In genomic region chr1:1431006-1431844, GRCh38 we compare ENCODE assay signal across 1 cellular context.
TF ChIP-seq lines count a peak whose summit lies in the region.

No MANE protein-coding gene starts in this region.

TF ChIP-seq in HepG2, 621 proteins besides CTCF, POLR2A, EP300 and RAD21 (continued from another document and continues in another):
- TF ChIP-seq ZNF646 (CRISPR knock-in tag; IDR thresholded peaks at IDR 0.05): peak; percentile 80; the same call in 1 of the 2 replicates
- no peak for TF ChIP-seq LCORL (IDR thresholded peaks at IDR 0.05)
- TF ChIP-seq LCORL (CRISPR knock-in tag; IDR thresholded peaks at IDR 0.05): no peak
- peak; percentile 22 for TF ChIP-seq ZNF781 (CRISPR knock-in tag; IDR thresholded peaks at IDR 0.05; ENCODE audit: borderline replicate concordance, not compliant biosample characterization)
- TF ChIP-seq NPAS2 (CRISPR knock-in tag; IDR thresholded peaks at IDR 0.05; ENCODE audit: borderline replicate concordance): no peak
- no peak for TF ChIP-seq FOXC1 (CRISPR knock-in tag; IDR thresholded peaks at IDR 0.05; ENCODE audit: borderline replicate concordance)
- TF ChIP-seq HES4 (CRISPR knock-in tag; IDR thresholded peaks at IDR 0.05; ENCODE audit: borderline replicate concordance): no peak
- no peak for TF ChIP-seq SAP130 (CRISPR knock-in tag; IDR thresholded peaks at IDR 0.05; ENCODE audit: low read depth)
- peak; percentile 90 for TF ChIP-seq PATZ1 (CRISPR knock-in tag; IDR thresholded peaks at IDR 0.05)
- no peak for TF ChIP-seq CERS6 (CRISPR knock-in tag; IDR thresholded peaks at IDR 0.05)
- no peak for TF ChIP-seq RBFOX2 (IDR thresholded peaks at IDR 0.05; ENCODE audit: low read depth, low read length)
- TF ChIP-seq NKX3-1 (CRISPR knock-in tag; IDR thresholded peaks at IDR 0.05): no peak
- no peak for TF ChIP-seq HNRNPUL1 (IDR thresholded peaks at IDR 0.05; ENCODE audit: low read depth, low read length)
- no peak; the same call in 1 of the 2 replicates for TF ChIP-seq IRF9 (CRISPR knock-in tag; IDR thresholded peaks at IDR 0.05; ENCODE audit: borderline replicate concordance)
- TF ChIP-seq ZNF446 (CRISPR knock-in tag; IDR thresholded peaks at IDR 0.05): no peak; the same call in 1 of the 2 replicates
- TF ChIP-seq HOMEZ (CRISPR knock-in tag; IDR thresholded peaks at IDR 0.05; ENCODE audit: low read depth): 0 out of 2 replicates have a peak, but pooled peaks have one; percentile 7
- TF ChIP-seq ASH2L (IDR thresholded peaks at IDR 0.05; ENCODE audit: insufficient read length, low read depth, low read length): peak; percentile 20
- TF ChIP-seq SNRNP70 (IDR thresholded peaks at IDR 0.05; ENCODE audit: low read depth, low read length): no peak
- TF ChIP-seq STAT5B (CRISPR knock-in tag; IDR thresholded peaks at IDR 0.05): no peak
- TF ChIP-seq ZBTB7B (CRISPR knock-in tag; IDR thresholded peaks at IDR 0.05): no peak
- no peak for TF ChIP-seq USF2 (IDR thresholded peaks at IDR 0.05; ENCODE audit: low read depth, low read length)
- no peak for TF ChIP-seq USF2 (CRISPR knock-in tag; IDR thresholded peaks at IDR 0.05; ENCODE audit: borderline replicate concordance)
- TF ChIP-seq ATF3 (CRISPR knock-in tag; IDR thresholded peaks at IDR 0.05): no peak
- TF ChIP-seq ARID2 (CRISPR knock-in tag; IDR thresholded peaks at IDR 0.05; ENCODE audit: borderline replicate concordance): 0 out of 2 replicates have a peak, but pooled peaks have one; percentile 6
- no peak for TF ChIP-seq XBP1 (CRISPR knock-in tag; IDR thresholded peaks at IDR 0.05)
- TF ChIP-seq DDIT3 (CRISPR knock-in tag; IDR thresholded peaks at IDR 0.05): no peak
- TF ChIP-seq GTF3A (CRISPR knock-in tag; conservative IDR thresholded peaks at IDR 0.05): no peak
- no peak for TF ChIP-seq ZNF883 (CRISPR knock-in tag; IDR thresholded peaks at IDR 0.05; ENCODE audit: not compliant biosample characterization)
- TF ChIP-seq ZFP82 (CRISPR knock-in tag; IDR thresholded peaks at IDR 0.05; ENCODE audit: borderline replicate concordance): no peak
- TF ChIP-seq ARID4A (CRISPR knock-in tag; IDR thresholded peaks at IDR 0.05; ENCODE audit: borderline replicate concordance): no peak; the same call in 1 of the 2 replicates
- no peak for TF ChIP-seq NRL (CRISPR knock-in tag; IDR thresholded peaks at IDR 0.05; ENCODE audit: borderline replicate concordance)
- no peak; the same call in 1 of the 2 replicates for TF ChIP-seq ZBTB20 (CRISPR knock-in tag; IDR thresholded peaks at IDR 0.05; ENCODE audit: borderline replicate concordance, low read depth)
- no peak for TF ChIP-seq TRIM22 (IDR thresholded peaks at IDR 0.05)
- TF ChIP-seq PHF8 (CRISPR knock-in tag; IDR thresholded peaks at IDR 0.05): no peak
- TF ChIP-seq CREB1 (IDR thresholded peaks at IDR 0.05): no peak
- no peak for TF ChIP-seq CREB1 (CRISPR knock-in tag; IDR thresholded peaks at IDR 0.05)
